33 cellular contexts compared by ENCODE assay signal in genomic region chr10:10873915-10874314, GRCh38.
"Had no signal": no experiment of that assay in that cellular context is flagged by ENCODE, and none has a peak within 500 bp of the region (broad histone marks: within the 10 kb centered on the region; RNA-seq: fewer than 3 reads in every experiment).

No MANE protein-coding gene starts in this region.

- H3K27me3 ChIP-seq: adrenal gland, breast epithelium, cardiac muscle cell, colonic mucosa had no signal

- H3K4me3 ChIP-seq: adrenal gland, breast epithelium, cardiac muscle cell, colonic mucosa had no signal

- H3K27ac Mint-ChIP-seq: activated B cell treated with CpG ODN at 0.5 μM for 24 hours; activated CD8-positive, alpha-beta memory T cell treated with anti-CD3 and anti-CD28 coated beads, Interleukin-2, amount 10 ng/mL, durations not matched to agents 7 days and 5 days; activated CD8-positive, alpha-beta T cell treated with anti-CD3 and anti-CD28 coated beads for 36 hours; activated naive CD4-positive, alpha-beta T cell treated with anti-CD3 and anti-CD28 coated beads for 36 hours; activated naive CD4-positive, alpha-beta T cell treated with anti-CD3 and anti-CD28 coated beads, Interleukin-2, amount 50 U/mL, for 24 hours; activated naive CD8-positive, alpha-beta T cell treated with anti-CD3 and anti-CD28 coated beads for 36 hours; activated naive CD8-positive, alpha-beta T cell treated with anti-CD3 and anti-CD28 coated beads, Interleukin-2, amount 50 U/mL, for 24 hours; activated T-helper 1 cell treated with anti-CD3 and anti-CD28 coated beads, Interleukin-12 subunit alpha, Interleukin-12 subunit beta, Interleukin-2, Interleukin-4 antibody, amounts not matched to agents 30 ng/mL and 10 ng/mL and 1 ng/mL, durations not matched to agents 14 hours and 24 hours and 36 hours; activated T-helper 2 cell treated with anti-CD3 and anti-CD28 coated beads, Interferon-gamma antibody, Interleukin-2, Interleukin-4, amounts not matched to agents 10 μg/mL and 5 μg/mL and 100 μg/mL, durations not matched to agents 14 hours and 24 hours and 36 hours had no signal

- ATAC-seq: activated CD4-positive, CD25-positive, alpha-beta regulatory T cell treated with anti-CD3 and anti-CD28 coated beads, Interleukin-2, amount 50 U/mL, for 24 hours; activated CD8-positive, alpha-beta memory T cell treated with anti-CD3 and anti-CD28 coated beads, Interleukin-2, amount 10 ng/mL, durations not matched to agents 7 days and 5 days; activated CD8-positive, alpha-beta T cell treated with anti-CD3 and anti-CD28 coated beads for 36 hours; activated naive CD8-positive, alpha-beta T cell treated with anti-CD3 and anti-CD28 coated beads, Interleukin-2, amount 50 U/mL, for 24 hours; esophagus mucosa had no signal

- H3K4me1 Mint-ChIP-seq: activated naive CD4-positive, alpha-beta T cell treated with anti-CD3 and anti-CD28 coated beads, Interleukin-2, amount 50 U/mL, for 24 hours; activated naive CD8-positive, alpha-beta T cell treated with anti-CD3 and anti-CD28 coated beads for 36 hours; activated naive CD8-positive, alpha-beta T cell treated with anti-CD3 and anti-CD28 coated beads, Interleukin-2, amount 50 U/mL, for 24 hours had no signal

- H3K36me3 Mint-ChIP-seq: activated CD8-positive, alpha-beta memory T cell treated with anti-CD3 and anti-CD28 coated beads, Interleukin-2, amount 10 ng/mL, durations not matched to agents 7 days and 5 days; activated naive CD4-positive, alpha-beta T cell treated with anti-CD3 and anti-CD28 coated beads, Interleukin-2, amount 50 U/mL, for 24 hours; activated naive CD8-positive, alpha-beta T cell treated with anti-CD3 and anti-CD28 coated beads for 36 hours; brain had no signal

- H3K27ac ChIP-seq: adrenal gland, cardiac muscle cell, colonic mucosa, VCaP had no signal

- H3K36me3 ChIP-seq: adrenal gland, breast epithelium, cardiac muscle cell, colonic mucosa had no signal

- H3K27me3 Mint-ChIP-seq: brain had no signal

- DNase-seq: activated B cell treated with CpG ODN at 0.5 μM for 24 hours; activated CD4-positive, alpha-beta T cell treated with anti-CD3 and anti-CD28 coated beads for 48 hours; activated CD4-positive, alpha-beta T cell treated with anti-CD3 and anti-CD28 coated beads, Interleukin-2, amount 50 U/mL, for 1 hour; activated CD4-positive, alpha-beta T cell treated with anti-CD3 and anti-CD28 coated beads, Interleukin-2, amount 50 U/mL, for 48 hours; activated CD8-positive, alpha-beta memory T cell treated with anti-CD3 and anti-CD28 coated beads, Interleukin-2, amount 10 ng/mL, durations not matched to agents 7 days and 5 days; activated CD8-positive, alpha-beta memory T cell treated with anti-CD3 and anti-CD28 coated beads, Interleukin-2, amount 50 U/mL, for 4 hours; activated CD8-positive, alpha-beta T cell treated with anti-CD3 and anti-CD28 coated beads for 36 hours; activated effector memory CD4-positive, alpha-beta T cell treated with anti-CD3 and anti-CD28 coated beads, Interleukin-2, amount 50 U/mL, for 16 hours; activated naive CD4-positive, alpha-beta T cell treated with anti-CD3 and anti-CD28 coated beads for 36 hours; activated naive CD8-positive, alpha-beta T cell treated with anti-CD3 and anti-CD28 coated beads for 36 hours; activated naive CD8-positive, alpha-beta T cell treated with anti-CD3 and anti-CD28 coated beads, Interleukin-2, amount 50 U/mL, for 24 hours; activated T-cell treated with anti-CD3 and anti-CD28 coated beads, Interleukin-2, amount 50 U/mL, for 1 hour; activated T-cell treated with anti-CD3 and anti-CD28 coated beads, Interleukin-2, amount 50 U/mL, for 48 hours; adrenal gland; amygdala; aorta; central memory CD4-positive, alpha-beta T cell; cerebellar nuclear complex; colonic mucosa; effector CD8-positive, alpha-beta T cell; head of caudate nucleus; T-helper 2 cell had no signal

- H3K9me3 Mint-ChIP-seq: activated B cell treated with CpG ODN at 0.5 μM for 24 hours; activated CD8-positive, alpha-beta T cell treated with anti-CD3 and anti-CD28 coated beads for 36 hours; activated naive CD4-positive, alpha-beta T cell treated with anti-CD3 and anti-CD28 coated beads for 36 hours; activated naive CD4-positive, alpha-beta T cell treated with anti-CD3 and anti-CD28 coated beads, Interleukin-2, amount 50 U/mL, for 24 hours; activated naive CD8-positive, alpha-beta T cell treated with anti-CD3 and anti-CD28 coated beads for 36 hours; activated T-helper 1 cell treated with anti-CD3 and anti-CD28 coated beads, Interleukin-12 subunit alpha, Interleukin-12 subunit beta, Interleukin-2, Interleukin-4 antibody, amounts not matched to agents 30 ng/mL and 10 ng/mL and 1 ng/mL, durations not matched to agents 14 hours and 24 hours and 36 hours; activated T-helper 2 cell treated with anti-CD3 and anti-CD28 coated beads, Interferon-gamma antibody, Interleukin-2, Interleukin-4, amounts not matched to agents 10 μg/mL and 5 μg/mL and 100 μg/mL, durations not matched to agents 14 hours and 24 hours and 36 hours; brain had no signal

- FAIRE-seq: endometrium, frontal cortex had no signal

- H3K9me3 ChIP-seq: adrenal gland, breast epithelium, colonic mucosa had no signal

- H3K4me1 ChIP-seq: adrenal gland, breast epithelium, colonic mucosa had no signal

- H3K4me3 Mint-ChIP-seq: activated B cell treated with CpG ODN at 0.5 μM for 24 hours; activated CD8-positive, alpha-beta memory T cell treated with anti-CD3 and anti-CD28 coated beads, Interleukin-2, amount 10 ng/mL, durations not matched to agents 7 days and 5 days; activated CD8-positive, alpha-beta T cell treated with anti-CD3 and anti-CD28 coated beads for 36 hours; activated naive CD4-positive, alpha-beta T cell treated with anti-CD3 and anti-CD28 coated beads for 36 hours; activated naive CD4-positive, alpha-beta T cell treated with anti-CD3 and anti-CD28 coated beads, Interleukin-2, amount 50 U/mL, for 24 hours; activated naive CD8-positive, alpha-beta T cell treated with anti-CD3 and anti-CD28 coated beads for 36 hours; activated naive CD8-positive, alpha-beta T cell treated with anti-CD3 and anti-CD28 coated beads, Interleukin-2, amount 50 U/mL, for 24 hours; activated T-helper 1 cell treated with anti-CD3 and anti-CD28 coated beads, Interleukin-12 subunit alpha, Interleukin-12 subunit beta, Interleukin-2, Interleukin-4 antibody, amounts not matched to agents 30 ng/mL and 10 ng/mL and 1 ng/mL, durations not matched to agents 14 hours and 24 hours and 36 hours; brain had no signal
